1 cellular context compared by ENCODE assay signal in genomic region chr12:6062427-6063378, GRCh38.
TF ChIP-seq lines count a peak whose summit lies in the region.

No MANE protein-coding gene starts in this region.

TF ChIP-seq in HEK293, 187 proteins besides CTCF, POLR2A, EP300 and RAD21 (continued from another document):
- TF ChIP-seq ZIC2 (tag by site-specific recombination; IDR thresholded peaks at IDR 0.05) = peak; percentile 81
- no peak for TF ChIP-seq PRDM10 (tag by site-specific recombination; IDR thresholded peaks at IDR 0.05)
- no peak for TF ChIP-seq ZNF664 (tag by site-specific recombination; IDR thresholded peaks at IDR 0.05)
- TF ChIP-seq ZNF621 (tag by site-specific recombination; IDR thresholded peaks at IDR 0.05) = no peak
- peak; percentile 94 for TF ChIP-seq GLIS1 (tag by site-specific recombination; IDR thresholded peaks at IDR 0.05)
- peak; percentile 35; the same call in 1 of the 2 replicates for TF ChIP-seq ZNF692 (tag by site-specific recombination; IDR thresholded peaks at IDR 0.05)
- no peak for TF ChIP-seq SETDB1 (IDR thresholded peaks at IDR 0.05; ENCODE audit: insufficient read length, low read length)
- peak; percentile 70 for TF ChIP-seq PATZ1 (tag by site-specific recombination; IDR thresholded peaks at IDR 0.05)
- peak; percentile 36; the same call in 1 of the 2 replicates for TF ChIP-seq ZBTB17 (tag by site-specific recombination; IDR thresholded peaks at IDR 0.05)
- TF ChIP-seq ZNF654 (tag by site-specific recombination; IDR thresholded peaks at IDR 0.05; ENCODE audit: low read depth) = peak; percentile 91
- no peak for TF ChIP-seq ZNF324 (tag by site-specific recombination; IDR thresholded peaks at IDR 0.05)
- no peak for TF ChIP-seq ZNF292 (tag by site-specific recombination; IDR thresholded peaks at IDR 0.05; ENCODE audit: borderline replicate concordance, low read depth)
- TF ChIP-seq ZNF2 (tag by site-specific recombination; IDR thresholded peaks at IDR 0.05) = 0 out of 2 replicates have a peak, but pooled peaks have one; percentile 56
- 0 out of 2 replicates have a peak, but pooled peaks have one; percentile 38 for TF ChIP-seq ZBTB48 (tag by site-specific recombination; IDR thresholded peaks at IDR 0.05)
- peak; percentile 42; the same call in 1 of the 2 replicates for TF ChIP-seq MZF1 (tag by site-specific recombination; IDR thresholded peaks at IDR 0.05; ENCODE audit: borderline replicate concordance)
- no peak for TF ChIP-seq GLI2 (tag by site-specific recombination; IDR thresholded peaks at IDR 0.05; ENCODE audit: borderline replicate concordance, low read depth)
- no peak for TF ChIP-seq ZNF580 (tag by site-specific recombination; IDR thresholded peaks at IDR 0.05)
TF ChIP-seq in HEK293: peak in this region for 18.
